8 cellular contexts compared by ENCODE assay signal in the genomic region with DNA sequence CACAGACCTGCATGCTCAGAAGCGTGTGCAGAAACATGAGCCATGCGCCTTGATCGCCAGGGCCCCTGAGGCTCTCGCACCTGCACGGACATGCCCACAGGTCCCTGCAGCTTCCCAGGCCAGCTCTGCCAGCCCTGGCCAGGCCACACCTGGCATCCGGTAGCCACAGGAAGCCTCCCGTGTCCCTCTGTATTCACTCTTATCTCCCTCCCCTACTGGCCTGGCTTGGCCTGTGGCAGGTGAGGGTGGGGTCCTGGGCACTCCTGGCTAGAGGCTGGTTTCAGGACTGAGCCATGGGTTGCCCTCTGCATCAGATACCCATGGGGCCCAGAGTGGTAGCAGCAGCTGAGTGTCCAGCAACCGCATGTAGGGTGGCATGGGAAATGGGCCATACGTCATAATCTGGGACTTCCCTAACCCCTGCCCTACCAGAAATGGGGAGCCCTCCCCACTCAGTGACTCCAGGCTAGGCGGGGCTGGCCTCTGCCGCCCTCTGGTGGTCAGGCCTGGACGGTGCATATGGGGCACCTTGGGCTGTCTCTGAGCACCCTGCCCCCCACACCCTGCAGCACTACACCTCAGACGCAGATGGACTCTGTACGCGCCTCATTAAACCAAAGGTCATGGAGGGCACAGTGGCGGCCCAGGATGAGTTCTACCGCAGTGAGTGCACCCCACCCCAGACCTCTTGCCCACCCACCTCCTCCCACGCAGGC. TPM values are rescaled to one million over a fixed set of nuclear protein-coding genes. Genes with fewer than 3 reads are reported as not detected.
A peak's percentile ranks its signal among the peaks of the same experiment; 100 is the strongest.
DNase-seq lines count a peak whose midpoint lies in the region; FAIRE-seq and TF ChIP-seq lines count a peak whose summit lies in the region.

No MANE protein-coding gene starts in this region.

- H3K9ac ChIP-seq in BLaER1 treated with 17β-estradiol and CSF1 and Interleukin-3, amounts not matched to agents 10 nM and 100 nM = peak overlapping the region in 7 of 11 experiments; percentile 4 to 71 (median 33); a peak in 7 of 22 replicates
- H3K9ac ChIP-seq in parathyroid adenoma = no peak overlapping the region

- FAIRE-seq in frontal cortex (lab: Jason Lieb, UNC) = no peak
- FAIRE-seq in urothelium cell line (lab: Jason Lieb, UNC) = peak; percentile 30

- DNase-seq in GM19238 (ENCODE audit: insufficient read length, low spot score) (peak; percentile 94), HPDE6-E6E7 (ENCODE audit: extremely low spot score) (peak; percentile 96), SJCRH30 (peak; percentile 64 to 78), frontal cortex (ENCODE audit: low spot score in 2 of 2) (peak; percentile 86 to 97), urothelium cell line (ENCODE audit: low spot score) (peak; percentile 85)
- peak; percentile 75 to 83 (median 78) for DNase-seq in activated naive CD4-positive, alpha-beta T cell (lab: John Stamatoyannopoulos, UW)

- H2AFZ ChIP-seq in parathyroid adenoma = no peak overlapping the region

- H3K27ac ChIP-seq in BLaER1 treated with 17β-estradiol and CSF1 and Interleukin-3, amounts not matched to agents 10 nM and 100 nM = peak overlapping the region in 7 of 11 experiments; percentile 13 to 41 (median 25); a peak in 9 of 22 replicates
- H3K27ac ChIP-seq in SJCRH30 = no peak overlapping the region
- no peak overlapping the region for H3K27ac ChIP-seq in parathyroid adenoma

- peaks cover 79 to 98% (median 89%) of the 10 kb centered on the region in 11 experiments for H3K36me3 ChIP-seq in BLaER1 treated with 17β-estradiol and CSF1 and Interleukin-3, amounts not matched to agents 10 nM and 100 nM
- peaks cover 27% of the 10 kb centered on the region for H3K36me3 ChIP-seq in SJCRH30
- H3K36me3 ChIP-seq in parathyroid adenoma (ENCODE audit: control insufficient read depth, insufficient read depth, low read length) = no peaks in the 10 kb centered on the region

- H3K4me1 ChIP-seq in BLaER1 treated with 17β-estradiol and CSF1 and Interleukin-3, amounts not matched to agents 10 nM and 100 nM = peaks cover 35 to 60% (median 49%) of the 10 kb centered on the region in 10 experiments
- H3K4me1 ChIP-seq in SJCRH30 (no peaks in the 10 kb centered on the region), parathyroid adenoma (no peaks in the 10 kb centered on the region)

- peaks cover 64 to 100% (median 92%) of the 10 kb centered on the region in 11 experiments for H4K20me1 ChIP-seq in BLaER1 treated with 17β-estradiol and CSF1 and Interleukin-3, amounts not matched to agents 10 nM and 100 nM

- H3K79me2 ChIP-seq in parathyroid adenoma = no peaks in the 10 kb centered on the region

- H3K27me3 ChIP-seq in BLaER1 treated with 17β-estradiol and CSF1 and Interleukin-3, amounts not matched to agents 10 nM and 100 nM = no peaks in the 10 kb centered on the region
- H3K27me3 ChIP-seq in SJCRH30 = no peaks in the 10 kb centered on the region
- H3K27me3 ChIP-seq in parathyroid adenoma (ENCODE audit: control insufficient read depth, insufficient read depth, low read length) = no peaks in the 10 kb centered on the region

- H3K4me3 ChIP-seq in BLaER1 treated with 17β-estradiol and CSF1 and Interleukin-3, amounts not matched to agents 10 nM and 100 nM = peak overlapping the region in 1 of 10 experiments; percentile 14; a peak in 1 of 20 replicates
- no peak overlapping the region for H3K4me3 ChIP-seq in SJCRH30
- H3K4me3 ChIP-seq in parathyroid adenoma (ENCODE audit: low read depth, low read length) = no peak overlapping the region

- TF ChIP-seq CTCF in parathyroid adenoma (IDR thresholded peaks at IDR 0.05) = peak; percentile 89

- no peaks in the 10 kb centered on the region for H3K9me3 ChIP-seq in BLaER1 treated with 17β-estradiol and CSF1 and Interleukin-3, amounts not matched to agents 10 nM and 100 nM (replicated peaks in 1 of 11)
- no peaks in the 10 kb centered on the region for H3K9me3 ChIP-seq in SJCRH30 (replicated peaks)
- H3K9me3 ChIP-seq in parathyroid adenoma (ENCODE audit: control insufficient read depth, low read length) = no peaks in the 10 kb centered on the region

- H3K4me2 ChIP-seq in BLaER1 treated with 17β-estradiol and CSF1 and Interleukin-3, amounts not matched to agents 10 nM and 100 nM = peak overlapping the region; percentile 43 to 92 (median 58)
- no peak overlapping the region for H3K4me2 ChIP-seq in parathyroid adenoma (ENCODE audit: low read length)

RNA-seq across cellular contexts. Expression of gene LMAN1L, which starts 12.6 kb away (rescaled TPM):
- total RNA-seq in SJCRH30 (2014; rRNA removed; shearing (Covaris generic)) = not detected in 2 replicates
- total RNA-seq in frontal cortex = not detected

RNA-seq across cellular contexts. Expression of gene CSK, which starts 18.1 kb away (rescaled TPM):
- total RNA-seq in SJCRH30 (2014; rRNA removed; shearing (Covaris generic)) = 23.2 and 24.0 TPM in 2 replicates
- 26.5 TPM for total RNA-seq in frontal cortex

RNA-seq across cellular contexts. Expression of gene CPLX3, which starts 26.4 kb away (rescaled TPM):
- total RNA-seq in SJCRH30 (2014; rRNA removed; shearing (Covaris generic)) = not detected in 2 replicates
- total RNA-seq in frontal cortex = 0.82 TPM

RNA-seq across cellular contexts. Expression of gene ULK3, which starts 43.0 kb away (rescaled TPM):
- 27.1 and 28.3 TPM in 2 replicates for total RNA-seq in SJCRH30 (2014; rRNA removed; shearing (Covaris generic))
- 30.6 TPM for total RNA-seq in frontal cortex

RNA-seq across cellular contexts. Expression of gene CYP1A2, which starts 51.4 kb away (rescaled TPM):
- not detected in 2 replicates for total RNA-seq in SJCRH30 (2014; rRNA removed; shearing (Covaris generic))
- total RNA-seq in frontal cortex = not detected

Comparison
In these comparisons a context has a peak if more than half of its experiments do, and no peak if none do; other contexts are left out.
1. H3K27ac ChIP-seq: peak in BLaER1 treated with 17β-estradiol and CSF1 and Interleukin-3, amounts not matched to agents 10 nM and 100 nM (7 of 11); none in SJCRH30 (single experiment) and parathyroid adenoma (single experiment).
2. Peak in every context shown above with its lines, with median percentiles within 50 percentile points of each other: DNase-seq.